8 cellular contexts compared by ENCODE assay signal in the genomic region with DNA sequence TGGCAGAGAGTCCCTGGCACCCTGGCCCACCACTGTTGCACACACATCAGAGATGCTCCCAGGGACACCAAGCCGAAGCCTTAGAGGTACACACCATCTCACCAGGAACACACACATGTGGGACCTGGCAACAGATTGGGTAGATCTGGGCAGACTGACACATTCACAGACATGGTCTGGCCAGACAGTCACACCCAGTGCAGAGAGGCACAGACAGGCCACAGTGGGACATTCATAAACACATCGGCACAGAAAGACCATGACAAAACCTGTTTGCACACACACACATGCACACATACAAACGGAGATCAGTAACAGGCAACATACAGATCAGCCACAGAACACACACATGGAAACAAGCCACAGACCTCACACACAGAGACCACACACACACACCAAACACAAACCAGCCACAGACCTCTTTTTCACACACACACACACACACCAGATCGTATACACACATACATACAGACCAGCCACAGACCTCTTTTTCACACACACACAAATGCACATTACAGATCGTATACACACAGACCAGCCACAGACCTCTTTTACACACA. TPM values are rescaled to one million over a fixed set of nuclear protein-coding genes. Genes with fewer than 3 reads are reported as not detected.
DNase-seq lines count a peak whose midpoint lies in the region; ATAC-seq and TF ChIP-seq lines count a peak whose summit lies in the region.

No MANE protein-coding gene starts in this region.

- H3K36me3 ChIP-seq in mesodermal cell (ENCODE audit: control insufficient read depth, insufficient read depth, low read length): no peaks in the 10 kb centered on the region

- peak overlapping the region; percentile 93 for H3K27ac ChIP-seq in mesodermal cell (ENCODE audit: low read depth, low read length, severe bottlenecking)

- peak; percentile 21 to 69 (median 34) for DNase-seq in stimulated activated naive CD4-positive, alpha-beta T cell (lab: John Stamatoyannopoulos, UW)
- DNase-seq in stimulated activated naive CD4-positive, alpha-beta T cell treated with Interleukin-2 at 50 U/mL for 16 hours (lab: John Stamatoyannopoulos, UW): no peak
- DNase-seq in astrocyte of the spinal cord (ENCODE audit: low read depth, low spot score): peak; percentile 25
- no peak for DNase-seq in NCI-H526 treated with DMSO at 0.1 percent for 48 hours (lab: John Stamatoyannopoulos, UW)
- DNase-seq in OCI-M2 (lab: John Stamatoyannopoulos, UW; ENCODE audit: unreplicated experiment): no peak
- no peak for DNase-seq in NCI-H2171 (lab: John Stamatoyannopoulos, UW)

- 89 to 95% methylated on average over 5 of the region's 5 CpGs for WGBS in mesodermal cell (ENCODE audit: insufficient coverage in 2 of 2), 2 experiments

- no peaks in the 10 kb centered on the region for H3K9me3 ChIP-seq in mesodermal cell (ENCODE audit: control insufficient read depth, low read length)

- in situ Hi-C loops in astrocyte of the spinal cord (cut with HindIII; ENCODE audit: low sequenced_read_pairs): no loop called here

- H3K4me1 ChIP-seq in mesodermal cell (ENCODE audit: control insufficient read depth, insufficient read depth, low read length, poor library complexity, severe bottlenecking): peaks cover 49% of the 10 kb centered on the region

- H3K4me3 ChIP-seq in astrocyte of the spinal cord (ENCODE audit: low read depth, low read length) (no peak overlapping the region), mesodermal cell (ENCODE audit: extremely low read depth, insufficient read depth, low read length, poor library complexity, severe bottlenecking) (no peak overlapping the region)

- TF ChIP-seq CTCF in astrocyte of the spinal cord (IDR thresholded peaks at IDR 0.05; ENCODE audit: low read depth, low read length): no peak

- ATAC-seq in HG03175 (IDR thresholded peaks at IDR 0.05; ENCODE audit: unreplicated experiment): no peak

RNA-seq across cellular contexts. Expression of gene JUNB, which starts 6.3 kb away (rescaled TPM):
- polyA plus RNA-seq in mesodermal cell (2013, experiment 1 of 2): 45.4 TPM
- polyA plus RNA-seq in mesodermal cell (2013, experiment 2 of 2): 29.8 TPM

RNA-seq across cellular contexts. Expression of gene HOOK2, which starts 9.6 kb away (rescaled TPM):
- polyA plus RNA-seq in mesodermal cell (2013, experiment 1 of 2): 28.7 TPM
- 27.5 TPM for polyA plus RNA-seq in mesodermal cell (2013, experiment 2 of 2)

RNA-seq across cellular contexts. Expression of gene PRDX2, which starts 16.6 kb away (rescaled TPM):
- polyA plus RNA-seq in mesodermal cell (2013, experiment 1 of 2): 265 TPM
- polyA plus RNA-seq in mesodermal cell (2013, experiment 2 of 2): 218 TPM

RNA-seq across cellular contexts. Expression of gene THSD8, which starts 16.9 kb away (rescaled TPM):
- polyA plus RNA-seq in mesodermal cell (2013, experiment 1 of 2): 10.8 TPM
- 12.0 TPM for polyA plus RNA-seq in mesodermal cell (2013, experiment 2 of 2)

RNA-seq across cellular contexts. Expression of gene RNASEH2A, which starts 21.4 kb away (rescaled TPM):
- polyA plus RNA-seq in mesodermal cell (2013, experiment 1 of 2): 38.9 TPM
- 30.3 TPM for polyA plus RNA-seq in mesodermal cell (2013, experiment 2 of 2)

Comparison
In these comparisons a context has a peak if more than half of its experiments do, and no peak if none do; other contexts are left out.
1. DNase-seq: peak in stimulated activated naive CD4-positive, alpha-beta T cell (6 of 6) and astrocyte of the spinal cord (single experiment); none in stimulated activated naive CD4-positive, alpha-beta T cell treated with Interleukin-2 at 50 U/mL for 16 hours (single experiment), NCI-H526 treated with DMSO at 0.1 percent for 48 hours (single experiment), OCI-M2 (single experiment) and NCI-H2171 (single experiment).